23 cellular contexts compared by ENCODE assay signal in the genomic region with DNA sequence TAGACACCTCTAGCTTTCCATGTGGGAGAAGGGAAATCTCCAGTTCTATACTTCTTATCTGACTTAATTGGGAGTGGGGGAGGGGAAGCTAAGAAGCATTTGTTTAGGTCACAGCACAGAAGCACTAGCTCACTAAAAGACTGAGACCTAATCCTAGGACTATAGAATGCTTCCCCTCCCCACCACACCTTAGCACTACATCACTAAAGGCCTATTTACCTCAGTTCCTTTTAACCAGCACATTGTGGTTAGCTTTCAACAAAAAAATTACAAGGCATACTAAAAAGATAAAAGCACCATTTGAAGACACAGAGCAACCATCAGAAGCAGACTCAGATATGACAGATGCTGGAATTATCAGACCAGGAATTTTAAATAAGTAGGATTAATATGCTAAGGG. TPM values are rescaled to one million over a fixed set of nuclear protein-coding genes. Genes with fewer than 3 reads are reported as not detected.
A peak's percentile ranks its signal among the peaks of the same experiment; 100 is the strongest.
DNase-seq lines count a peak whose midpoint lies in the region; ATAC-seq, FAIRE-seq and TF ChIP-seq lines count a peak whose summit lies in the region.
"Had no signal": no experiment of that assay in that cellular context is flagged by ENCODE, and none has a peak within 500 bp of the region (broad histone marks: within the 10 kb centered on the region; RNA-seq: fewer than 3 reads in every experiment).

No MANE protein-coding gene starts in this region.

- H3K9me3 ChIP-seq in K562 (replicated peaks; ENCODE audit: control insufficient read depth, insufficient read depth, low read depth, low read length) (no peaks in the 10 kb centered on the region; the same call in 1 of the 2 replicates), kidney (ENCODE audit: control insufficient read depth in 1 of 2, low read length in 2 of 2) (no peaks in the 10 kb centered on the region)
- H3K9me3 ChIP-seq in CD4-positive, alpha-beta memory T cell (ENCODE audit: control insufficient read depth in 1 of 2, low read length in 2 of 2), result no peaks in the 10 kb centered on the region
- H3K9me3 ChIP-seq: BE2C had no signal

- H3K4me1 Mint-ChIP-seq in CD4-positive, alpha-beta memory T cell, result peaks cover 3 to 5% (median 3%) of the 10 kb centered on the region in 4 donors
- H3K4me1 Mint-ChIP-seq: H9 had no signal

- TF ChIP-seq CTCF in K562 (IDR thresholded peaks at IDR 0.05 in 2 of 3, conservative IDR thresholded peaks at IDR 0.05 in 1 of 3; ENCODE audit: insufficient read depth in 2 of 3, low read depth in 1 of 3, low read length in 3 of 3) (no peak), kidney (IDR thresholded peaks at IDR 0.05; ENCODE audit: borderline replicate concordance, extremely low read depth, insufficient read depth) (no peak)

- DNase-seq in H54 (ENCODE audit: insufficient read length, low spot score), result no peak
- DNase-seq in NCI-H82 (lab: John Stamatoyannopoulos, UW), result peak; percentile 47
- DNase-seq in K562 (ENCODE audit: extremely low read depth in 1 of 4, low spot score in 3 of 4), result no peak
- no peak for DNase-seq in NCI-H2029 (lab: John Stamatoyannopoulos, UW)
- DNase-seq in kidney, result no peak
- DNase-seq in CD4-positive, alpha-beta memory T cell, result no peak
- DNase-seq: ACHN; BE2C; C1 segment of cervical spinal cord; Caco-2; CD4-positive, CD25-positive, alpha-beta regulatory T cell; DMS79 treated with DMSO at 0.1 percent for 48 hours; EL; GM23248; H9 had no signal

- TF ChIP-seq POLR2A in H54 (IDR thresholded peaks at IDR 0.05; ENCODE audit: low read depth, low read length) (no peak), K562 (conservative IDR thresholded peaks at IDR 0.05) (no peak)

- H3K27me3 Mint-ChIP-seq in CD4-positive, alpha-beta memory T cell, result no peaks in the 10 kb centered on the region
- H3K27me3 Mint-ChIP-seq: CD4-positive, CD25-positive, alpha-beta regulatory T cell; IgD-negative memory B cell had no signal

- POLR2A ChIA-PET in K562 (lab: Yijun Ruan, JAX), result no interaction called here
- POLR2A ChIA-PET in CD4-positive, alpha-beta memory T cell (lab: Charles Lee; ENCODE audit: partially characterized antibody), result no interaction called here

- H3K4me3 Mint-ChIP-seq in CD4-positive, alpha-beta memory T cell, result no peak overlapping the region
- H3K4me3 Mint-ChIP-seq: CD4-positive, CD25-positive, alpha-beta regulatory T cell; H9; IgD-negative memory B cell had no signal

- H3K4me3 ChIP-seq in K562 (no peak overlapping the region), kidney (ENCODE audit: low read length in 2 of 2) (no peak overlapping the region)
- H3K4me3 ChIP-seq in CD4-positive, alpha-beta memory T cell (ENCODE audit: low read length in 2 of 2), result no peak overlapping the region
- H3K4me3 ChIP-seq: GM23248 had no signal

- no TSS peak for BruUV-seq in K562 (replicated peaks; lab: Mats Ljungman, UMichigan)

- CTCF ChIA-PET in K562 (lab: Yijun Ruan, JAX; ENCODE audit: low intra/inter-chr PET ratio), result no interaction called here
- CTCF ChIA-PET in CD4-positive, alpha-beta memory T cell (lab: Charles Lee; ENCODE audit: partially characterized antibody), result no interaction called here

- H3K27me3 ChIP-seq in K562 (ENCODE audit: control insufficient read depth in 2 of 2, insufficient read depth in 2 of 2, low read length in 2 of 2), result no peaks in the 10 kb centered on the region
- no peaks in the 10 kb centered on the region for H3K27me3 ChIP-seq in CD4-positive, alpha-beta memory T cell (ENCODE audit: insufficient read depth, low read length)
- H3K27me3 ChIP-seq: BE2C had no signal

- no peak for TF ChIP-seq EP300 in K562 (IDR thresholded peaks at IDR 0.05; ENCODE audit: low read length)

- no peak for TF ChIP-seq RAD21 in K562 (CRISPR knock-in tag; conservative IDR thresholded peaks at IDR 0.05 in 1 of 2, IDR thresholded peaks at IDR 0.05 in 1 of 2)

- H3K79me2 ChIP-seq in K562 (ENCODE audit: control insufficient read depth, insufficient read depth, low read length), result no peaks in the 10 kb centered on the region

- peaks cover 2 to 46% (median 25%) of the 10 kb centered on the region in 8 donors for H3K9me3 Mint-ChIP-seq in CD4-positive, alpha-beta memory T cell

- H3K36me3 ChIP-seq in K562 (ENCODE audit: control insufficient read depth, insufficient read depth, low read length), result no peaks in the 10 kb centered on the region
- H3K36me3 ChIP-seq in kidney (ENCODE audit: control insufficient read depth in 1 of 2, insufficient read depth in 2 of 2, low read length in 2 of 2), result no peaks in the 10 kb centered on the region
- no peaks in the 10 kb centered on the region for H3K36me3 ChIP-seq in CD4-positive, alpha-beta memory T cell (ENCODE audit: insufficient read depth, low read length)
- H3K36me3 ChIP-seq: BE2C had no signal

- H3K9me1 ChIP-seq in K562 (ENCODE audit: control insufficient read depth, insufficient read depth, low read length), result no peaks in the 10 kb centered on the region

- in situ Hi-C loops in K562 (cut with MboI), result no loop called here

- H3K9ac ChIP-seq in K562 (ENCODE audit: insufficient read depth in 1 of 2, low read depth in 2 of 2, low read length in 2 of 2) (no peak overlapping the region), kidney (ENCODE audit: low read length in 2 of 2) (no peak overlapping the region)
- H3K9ac ChIP-seq: GM23248, KMS-11 had no signal

- H3K4me2 ChIP-seq in K562 (ENCODE audit: insufficient read depth, low read length), result no peak overlapping the region
- H3K4me2 ChIP-seq: KMS-11 had no signal

- H3K27ac Mint-ChIP-seq in CD4-positive, alpha-beta memory T cell, result no peak overlapping the region
- H3K27ac Mint-ChIP-seq: CD4-positive, CD25-positive, alpha-beta regulatory T cell; H9; IgD-negative memory B cell had no signal

- H3K27ac ChIP-seq in K562 (ENCODE audit: extremely low read depth, low read depth, low read length), result no peak overlapping the region
- no peak overlapping the region for H3K27ac ChIP-seq in kidney (ENCODE audit: low read depth in 2 of 2, low read length in 2 of 2)
- H3K27ac ChIP-seq in CD4-positive, alpha-beta memory T cell (ENCODE audit: low read depth, low read length), result no peak overlapping the region
- H3K27ac ChIP-seq: GM23248, KMS-11 had no signal

- FAIRE-seq in H54 (lab: Jason Lieb, UNC) (peak; percentile 58), K562 (lab: Jason Lieb, UNC) (no peak), kidney (lab: Jason Lieb, UNC) (no peak)
- FAIRE-seq: A204.1, D721Med, GM19239, HepG2 had no signal

- intact Hi-C loops in K562 (cut with micrococcal nuclease) (no loop called here), kidney (cut with DNase I) (no loop called here)
- intact Hi-C loops in CD4-positive, alpha-beta memory T cell (cut with micrococcal nuclease), result no loop called here

- no peaks in the 10 kb centered on the region for H4K20me1 ChIP-seq in K562 (replicated peaks; ENCODE audit: control insufficient read depth, insufficient read depth, low read length)

- ATAC-seq in K562 (no peak), GM19351 (IDR thresholded peaks at IDR 0.05; ENCODE audit: unreplicated experiment) (no peak)
- ATAC-seq: HepG2 had no signal

- no peaks in the 10 kb centered on the region for H3K4me1 ChIP-seq in K562 (replicated peaks in 1 of 2; ENCODE audit: control insufficient read depth in 2 of 2, insufficient read depth in 2 of 2, low read length in 2 of 2)
- no peaks in the 10 kb centered on the region for H3K4me1 ChIP-seq in kidney (ENCODE audit: control insufficient read depth in 1 of 2, insufficient read depth in 1 of 2, low read depth in 1 of 2, low read length in 2 of 2)
- H3K4me1 ChIP-seq in CD4-positive, alpha-beta memory T cell (ENCODE audit: insufficient read depth, low read length), result no peaks in the 10 kb centered on the region
- H3K4me1 ChIP-seq: BE2C, Caco-2 had no signal

- peaks cover 44 to 57% of the 10 kb centered on the region in 2 donors for H3K36me3 Mint-ChIP-seq in CD4-positive, alpha-beta memory T cell

- H2AFZ ChIP-seq in K562 (ENCODE audit: low read depth, low read length), result no peak overlapping the region
- H2AFZ ChIP-seq: GM23248 had no signal

TF ChIP-seq in K562, 482 proteins besides CTCF, POLR2A, EP300 and RAD21 (continues in another document):
- no peak for TF ChIP-seq SPI1 (IDR thresholded peaks at IDR 0.05; ENCODE audit: borderline replicate concordance, low read depth, low read length)
- TF ChIP-seq SLC30A9 (CRISPR knock-in tag; IDR thresholded peaks at IDR 0.05), result no peak
- no peak for TF ChIP-seq SNIP1 (IDR thresholded peaks at IDR 0.05; ENCODE audit: low read depth)
- TF ChIP-seq ZNF75A (CRISPR knock-in tag; IDR thresholded peaks at IDR 0.05), result peak; percentile 71; the same call in 1 of the 2 replicates

RNA-seq across cellular contexts. Expression of a gene that starts 53.8 kb away (rescaled TPM):
- total RNA-seq in K562 (2011; cell fraction: chromatin; rRNA removed; ENCODE audit: low replicate concordance), result not detected in 2 replicates
- not detected in 2 replicates for total RNA-seq in K562 (2011; cell fraction: nucleolus; rRNA removed)
- not detected in 2 replicates for total RNA-seq in K562 (2011; cell fraction: nucleoplasm; rRNA removed)
- total RNA-seq in K562 (2014; rRNA removed), result not detected in 2 replicates
- total RNA-seq in K562 (2014; rRNA removed; fragmentation: Illumina TruSeq; extraction: Trizol), result not detected in 2 replicates
- not detected in 2 replicates for total RNA-seq in K562 (2015; rRNA removed; fragmentation: Illumina TruSeq; extraction: Trizol)
- total RNA-seq in K562 (2021), result not detected in 2 replicates
- polyA plus RNA-seq in K562 (2011; rRNA removed), result not detected in 2 replicates
- not detected in 2 replicates for polyA plus RNA-seq in K562 (2011; cell fraction: cytosol; rRNA removed)
- polyA plus RNA-seq in K562 (2011; cell fraction: nucleus; rRNA removed), result not detected in 2 replicates
- polyA plus RNA-seq in K562 (2012), result not detected in 2 replicates
- not detected in 2 replicates for polyA plus RNA-seq in K562 (2014; fragmentation: Illumina TruSeq; extraction: Trizol)
- polyA plus RNA-seq in K562 (2014; fragmentation: Nextera tagmentation; extraction: Ambion mirVana), result not detected
- not detected in 2 replicates for polyA plus RNA-seq in K562 (2014; rRNA removed)
- polyA minus RNA-seq in K562 (2011; rRNA and poly(A)+ RNA removed), result not detected in 2 replicates
- not detected in 2 replicates for polyA minus RNA-seq in K562 (2011; cell fraction: cytosol; rRNA and poly(A)+ RNA removed)
- polyA minus RNA-seq in K562 (2011; cell fraction: nucleus; rRNA and poly(A)+ RNA removed), result not detected in 2 replicates
- 7.8 TPM for total RNA-seq in kidney
- 1.2 TPM for polyA plus RNA-seq in kidney (ENCODE audit: insufficient read depth, low read depth, low replicate concordance)
- total RNA-seq in CD4-positive, alpha-beta memory T cell, result not detected
- not detected for polyA plus RNA-seq in CD4-positive, alpha-beta memory T cell
- total RNA-seq: G401, HepG2 had no signal
- polyA plus RNA-seq: CD4-positive, CD25-positive, alpha-beta regulatory T cell; IgD-negative memory B cell had no signal
